Comparison of ENCODE assay signal across 8 cellular contexts in the genomic region with DNA sequence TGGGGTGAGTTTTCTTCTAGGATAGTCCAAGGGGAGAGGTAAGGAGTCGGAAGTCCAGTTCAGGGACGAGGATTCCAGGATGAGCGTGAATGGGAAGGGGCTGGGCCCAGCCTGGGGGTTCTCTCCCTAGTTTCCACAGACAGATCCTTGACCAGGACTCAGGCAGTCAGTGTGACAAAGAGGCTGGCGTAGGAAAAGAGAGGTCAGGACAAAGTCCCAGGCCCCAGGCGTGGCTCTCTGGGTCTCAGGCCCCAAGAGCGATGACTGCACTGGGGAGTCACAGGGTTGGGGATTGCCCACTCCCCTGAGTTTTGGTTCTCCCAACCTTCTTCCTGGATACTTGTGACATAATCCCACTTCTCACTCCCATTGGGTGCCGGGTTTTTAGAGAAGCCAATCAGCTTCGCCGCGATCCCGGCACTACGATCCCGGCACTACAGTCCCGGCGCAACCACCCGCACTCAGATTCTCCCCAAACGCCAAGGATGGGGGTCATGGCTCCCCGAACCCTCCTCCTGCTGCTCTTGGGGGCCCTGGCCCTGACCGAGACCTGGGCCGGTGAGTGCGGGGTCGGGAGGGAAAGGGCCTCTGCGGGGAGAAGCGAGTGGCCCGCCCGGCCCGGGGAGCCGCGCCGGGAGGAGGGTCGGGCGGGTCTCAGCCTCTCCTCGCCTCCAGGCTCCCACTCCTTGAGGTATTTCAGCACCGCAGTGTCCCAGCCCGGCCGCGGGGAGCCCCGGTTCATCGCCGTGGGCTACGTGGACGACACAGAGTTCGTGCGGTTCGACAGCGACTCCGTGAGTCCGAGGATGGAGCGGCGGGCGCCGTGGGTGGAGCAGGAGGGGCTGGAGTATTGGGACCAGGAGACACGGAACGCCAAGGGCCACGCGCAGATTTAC. TPM values are rescaled to one million over a fixed set of nuclear protein-coding genes. Genes with fewer than 3 reads are reported as not detected.
A peak's percentile ranks its signal among the peaks of the same experiment; 100 is the strongest.
DNase-seq lines count a peak whose midpoint lies in the region; ATAC-seq, FAIRE-seq and TF ChIP-seq lines count a peak whose summit lies in the region.

No MANE protein-coding gene starts in this region.

- peak; percentile 84 for ATAC-seq in HG02678 (IDR thresholded peaks at IDR 0.05; ENCODE audit: unreplicated experiment)

- H3K27ac ChIP-seq in cingulate gyrus (ENCODE audit: low read depth, low read length) = peak overlapping the region; percentile 52

- FAIRE-seq in GM12891 (lab: Jason Lieb, UNC) = peak; percentile 90

- peak; percentile 66 for DNase-seq in GM12891 (ENCODE audit: insufficient read length, low spot score)
- DNase-seq in NCI-H2081 treated with DMSO at 0.1 percent for 48 hours (lab: John Stamatoyannopoulos, UW) = peak; percentile 35
- DNase-seq in activated CD4-positive, alpha-beta T cell treated with anti-CD3 and anti-CD28 coated beads for 24 hours (ENCODE audit: low read depth in 2 of 2) = peak; percentile 40 to 46
- peak; percentile 83 for DNase-seq in kidney tubule cell (ENCODE audit: low spot score)
- DNase-seq in stimulated activated CD4-positive, alpha-beta T cell treated with anti-CD3 and anti-CD28 coated beads, Interleukin-1b, Interleukin-23, amount 100 ng/mL, for 24 hours (ENCODE audit: low read depth in 4 of 4, low spot score in 1 of 4) = peak; percentile 30 to 53 (median 40)
- no peak for DNase-seq in mesenteric fat pad (ENCODE audit: low spot score)

- TF ChIP-seq POLR2A in GM12891 (IDR thresholded peaks at IDR 0.05; ENCODE audit: low read depth, low read length) = peak; percentile 76

TF ChIP-seq in GM12891, 5 proteins besides CTCF, POLR2A, EP300 and RAD21:
- TF ChIP-seq TAF1 (IDR thresholded peaks at IDR 0.05; ENCODE audit: low read depth, low read length) (0 out of 2 replicates have a peak, but pooled peaks have one; percentile 15), POLR2AphosphoS5 (IDR thresholded peaks at IDR 0.05; ENCODE audit: low read depth, low read length) (peak; percentile 60; the same call in 1 of the 2 replicates), POU2F2 (IDR thresholded peaks at IDR 0.05; ENCODE audit: low read depth, low read length) (no peak), PAX5 (IDR thresholded peaks at IDR 0.05; ENCODE audit: insufficient read depth, low read length, severe bottlenecking) (no peak), SPI1 (IDR thresholded peaks at IDR 0.05; ENCODE audit: low read depth, low read length) (no peak)

RNA-seq across cellular contexts. Expression of a gene that starts 46.2 kb away (rescaled TPM):
- 42.8 TPM for polyA plus RNA-seq in GM12891 (2012; ENCODE audit: low read depth, missing spikeins)
- 32.1 TPM for total RNA-seq in mesenteric fat pad
